In the genomic region with DNA sequence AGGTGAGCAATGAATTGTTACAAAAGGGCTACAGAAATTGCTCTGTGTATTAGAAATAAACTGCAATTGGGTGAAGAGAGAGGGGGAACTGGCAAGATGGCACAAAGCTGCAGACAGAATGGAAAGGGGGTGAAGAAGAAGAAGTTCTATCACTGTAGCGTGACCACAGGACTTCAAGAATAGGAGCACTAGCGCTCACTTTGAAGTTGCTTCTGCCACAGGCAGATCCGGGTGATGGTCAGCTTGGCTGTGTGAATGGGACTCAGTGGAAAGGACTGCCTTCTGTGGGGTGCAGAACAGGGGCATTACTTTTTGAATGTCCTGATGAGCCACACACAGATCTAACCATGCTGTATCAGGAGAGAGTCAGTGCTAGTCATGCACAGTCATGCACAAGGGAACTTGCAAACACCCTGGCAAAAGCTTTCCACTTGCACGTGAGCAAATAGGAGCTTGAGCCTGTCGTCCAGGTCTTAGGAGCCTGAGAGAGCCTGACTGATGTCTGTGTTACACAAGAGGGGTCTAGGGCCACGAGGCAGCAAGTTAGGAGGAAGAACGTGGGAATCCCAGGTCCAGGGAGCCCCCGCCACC, we compare ENCODE assay signal across 1 cellular context.
A peak's percentile ranks its signal among the peaks of the same experiment; 100 is the strongest.
TF ChIP-seq lines count a peak whose summit lies in the region.

No MANE protein-coding gene starts in this region.

TF ChIP-seq in IMR-90, 13 proteins besides CTCF, POLR2A, EP300 and RAD21:
- peak; percentile 53; the same call in 1 of the 2 replicates for TF ChIP-seq BHLHE40 (IDR thresholded peaks at IDR 0.05; ENCODE audit: low read depth, low read length)
- no peak for TF ChIP-seq NFE2L2 (IDR thresholded peaks at IDR 0.05; ENCODE audit: low read depth, low read length)
